ENCODE assay signal across 15 cellular contexts in the genomic region with DNA sequence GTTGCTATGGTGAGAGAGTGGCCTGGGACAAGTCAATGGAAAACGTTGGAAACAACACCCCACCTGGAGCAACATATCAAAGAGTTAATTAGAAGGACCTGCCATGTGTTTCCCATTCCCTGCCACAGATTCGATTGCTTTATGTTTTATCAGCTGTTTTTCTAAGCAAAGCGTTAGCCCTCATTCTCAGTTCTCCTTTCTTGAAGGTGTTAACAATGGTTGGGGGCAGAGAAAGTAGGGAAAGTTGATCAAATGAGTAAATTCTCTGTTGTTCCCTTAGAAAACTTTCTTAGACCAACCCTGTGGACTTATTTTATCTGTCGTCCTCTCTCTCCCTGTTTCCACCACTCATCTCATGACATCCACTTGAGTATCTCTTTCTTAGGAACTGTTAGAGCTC.
DNase-seq lines count a peak whose midpoint lies in the region; ATAC-seq and TF ChIP-seq lines count a peak whose summit lies in the region.
"Had no signal": no experiment of that assay in that cellular context is flagged by ENCODE, and none has a peak within 500 bp of the region (broad histone marks: within the 10 kb centered on the region; RNA-seq: fewer than 3 reads in every experiment).

No MANE protein-coding gene starts in this region.

- H3K27me3 ChIP-seq in cardiac muscle cell (no peaks in the 10 kb centered on the region), heart right ventricle (no peaks in the 10 kb centered on the region), lower lobe of right lung (ENCODE audit: low read depth) (no peaks in the 10 kb centered on the region)

- 54 to 64% methylated on average over 4 of the region's 4 CpGs for WGBS in heart right ventricle, 2 donors

- H3K4me1 ChIP-seq in cardiac muscle cell (ENCODE audit: low read depth) (peaks cover 11% of the 10 kb centered on the region), heart right ventricle (peaks cover 0 to 28% (median 7%) of the 10 kb centered on the region in 9 donors), lower lobe of right lung (peaks cover 36% of the 10 kb centered on the region)

- no peak for ATAC-seq in heart right ventricle
- no peak for ATAC-seq in lower lobe of right lung
- ATAC-seq in GM21576 (IDR thresholded peaks at IDR 0.05; ENCODE audit: unreplicated experiment) = no peak
- ATAC-seq: GM23338 had no signal

- no peak for DNase-seq in cardiac muscle cell (ENCODE audit: low read depth in 1 of 2, low spot score in 1 of 2)
- no peak for DNase-seq in heart right ventricle
- DNase-seq in MV-4-11 (lab: John Stamatoyannopoulos, UW) = peak; percentile 49
- no peak for DNase-seq in lower lobe of right lung
- no peak for DNase-seq in DMS114 treated with DMSO at 0.1 percent for 48 hours (lab: John Stamatoyannopoulos, UW; ENCODE audit: unreplicated experiment)
- DNase-seq in COR-L47 (lab: John Stamatoyannopoulos, UW) = no peak
- DNase-seq: ACHN; C1 segment of cervical spinal cord; CD4-positive, alpha-beta memory T cell; DND-41; GDM1; H7; KG1 had no signal

- no peaks in the 10 kb centered on the region for H3K36me3 ChIP-seq in cardiac muscle cell
- no peaks in the 10 kb centered on the region for H3K36me3 ChIP-seq in heart right ventricle
- H3K36me3 ChIP-seq in lower lobe of right lung = no peaks in the 10 kb centered on the region

- H3K4me3 ChIP-seq in cardiac muscle cell (no peak overlapping the region), heart right ventricle (no peak overlapping the region), lower lobe of right lung (no peak overlapping the region)
- H3K4me3 ChIP-seq: GM23338 had no signal

- intact Hi-C loops in heart right ventricle (cut with DNase I) = no loop called here
- intact Hi-C loops in lower lobe of right lung (cut with DNase I) = no loop called here

- peak overlapping the region; percentile 45 for H3K27ac ChIP-seq in cardiac muscle cell
- no peak overlapping the region for H3K27ac ChIP-seq in heart right ventricle
- peak overlapping the region; percentile 11 for H3K27ac ChIP-seq in lower lobe of right lung

- H3K9me3 ChIP-seq in cardiac muscle cell (ENCODE audit: low read depth) (no peaks in the 10 kb centered on the region), heart right ventricle (no peaks in the 10 kb centered on the region), lower lobe of right lung (no peaks in the 10 kb centered on the region)

- TF ChIP-seq CTCF in cardiac muscle cell (IDR thresholded peaks at IDR 0.05; ENCODE audit: low read depth, low read length) (no peak), heart right ventricle (IDR thresholded peaks at IDR 0.05) (no peak), lower lobe of right lung (IDR thresholded peaks at IDR 0.05) (no peak)

Comparison
In these comparisons a context has a peak if more than half of its experiments do, and no peak if none do; other contexts are left out.
1. H3K27ac ChIP-seq: peak in cardiac muscle cell (single experiment) and lower lobe of right lung (single experiment); none in heart right ventricle (0 of 10).